In the genomic region with DNA sequence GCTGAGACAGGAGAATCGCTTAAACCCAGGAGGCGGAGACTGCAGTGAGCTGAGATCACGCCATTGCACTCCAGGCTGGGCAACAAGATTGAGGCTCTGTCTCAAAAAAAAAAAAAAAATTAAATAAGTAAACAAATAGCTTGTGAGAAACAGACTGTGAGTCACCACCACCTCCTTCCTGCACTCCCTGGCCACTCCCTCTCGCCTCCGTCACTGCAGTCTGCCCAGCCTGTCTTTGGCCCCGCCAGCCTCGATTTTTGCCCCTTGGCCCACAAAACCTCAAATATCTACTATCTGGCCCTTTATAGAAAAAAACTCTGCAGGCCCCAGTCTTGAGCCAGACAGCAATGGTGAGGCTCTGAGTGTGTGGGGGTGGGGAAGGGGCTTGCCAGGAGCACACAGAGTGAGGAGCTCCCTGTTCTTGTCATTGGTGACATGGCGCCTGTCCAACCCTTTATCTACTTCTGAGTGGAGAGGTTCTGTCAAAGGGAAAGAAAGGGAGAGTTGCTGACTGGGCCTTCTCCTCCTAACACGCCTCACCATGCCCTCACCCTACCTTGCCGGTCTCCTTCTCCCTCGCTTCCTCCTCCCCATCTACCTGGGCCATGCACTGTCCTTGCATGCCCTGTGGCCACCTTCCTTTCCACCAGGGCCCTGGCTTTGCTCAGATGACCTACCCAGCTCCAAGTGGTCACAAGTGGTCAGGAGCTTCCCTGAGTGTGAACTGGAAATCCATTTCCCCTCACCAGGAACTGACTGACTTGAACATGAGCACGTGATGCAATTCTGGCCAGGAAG, we compare ENCODE assay signal across 8 cellular contexts. TPM values are rescaled to one million over a fixed set of nuclear protein-coding genes. Genes with fewer than 3 reads are reported as not detected.
A peak's percentile ranks its signal among the peaks of the same experiment; 100 is the strongest.
DNase-seq lines count a peak whose midpoint lies in the region; ATAC-seq lines count a peak whose summit lies in the region.

No MANE protein-coding gene starts in this region.

- H3K4me2 ChIP-seq in GM23248 (ENCODE audit: unreplicated experiment), result peak overlapping the region; percentile 51

- no peaks in the 10 kb centered on the region for H4K20me1 ChIP-seq in GM23248 (ENCODE audit: insufficient read depth)

- 41 to 49% methylated on average over 12 of the region's 12 CpGs for WGBS in GM23248 (ENCODE audit: low coverage in 1 of 2, low lambda C conversion rate in 2 of 2, missing lambda C conversion rate in 2 of 2), 2 experiments

- H3K4me3 ChIP-seq in GM23248, result no peak overlapping the region

- H3F3A ChIP-seq in GM23248 (ENCODE audit: insufficient read depth), result no peaks in the 10 kb centered on the region

- no peaks in the 10 kb centered on the region for H3K9me2 ChIP-seq in GM23248 (ENCODE audit: insufficient read depth)

- peak; percentile 94 for DNase-seq in GM23248
- DNase-seq in SW480 (ENCODE audit: low spot score), result peak; percentile 80
- DNase-seq in non-pigmented ciliary epithelial cell (ENCODE audit: low read depth), result peak; percentile 72
- no peak for DNase-seq in NCI-H2227 (lab: John Stamatoyannopoulos, UW; ENCODE audit: unreplicated experiment)
- DNase-seq in epidermal melanocyte (ENCODE audit: insufficient read length, low spot score), result no peak
- no peak for DNase-seq in D341Med (ENCODE audit: low spot score)

- H3K36me3 ChIP-seq in GM23248 (ENCODE audit: low read depth), result 0 out of 2 replicates have a peak, but pooled peaks cover 4% of the 10 kb centered on the region

- in situ Hi-C loops in GM23248 (cut with MboI), result no loop called here

- H2AFZ ChIP-seq in GM23248, result no peak overlapping the region

- no peaks in the 10 kb centered on the region for H3K9me3 ChIP-seq in GM23248 (ENCODE audit: low read depth)

- H3K27ac ChIP-seq in GM23248, result no peak overlapping the region

- ATAC-seq in esophagus mucosa (peak; percentile 80), HG02623 (IDR thresholded peaks at IDR 0.05; ENCODE audit: unreplicated experiment) (no peak)

- no peak overlapping the region for H3K9ac ChIP-seq in GM23248

- no peaks in the 10 kb centered on the region for H3K27me3 ChIP-seq in GM23248 (replicated peaks; ENCODE audit: insufficient read depth)

- H3K4me1 ChIP-seq in GM23248 (ENCODE audit: insufficient read depth), result peaks cover 3% of the 10 kb centered on the region; the same call in 1 of the 2 replicates

- H3K79me2 ChIP-seq in GM23248 (ENCODE audit: insufficient read depth), result no peaks in the 10 kb centered on the region

RNA-seq across cellular contexts. Expression of a gene that starts 22.1 kb away (rescaled TPM):
- total RNA-seq in GM23248 (2014; rRNA removed; shearing (Covaris generic)), result 82.7 and 129 TPM in 2 replicates
- 98.8 and 106 TPM in 2 replicates for polyA plus RNA-seq in GM23248 (2016; fragmentation: Nextera tagmentation; extraction: Ambion mirVana)
- total RNA-seq in esophagus mucosa, result 27.4 TPM

Comparison
In these comparisons a context has a peak if more than half of its experiments do, and no peak if none do; other contexts are left out.
1. DNase-seq: peak in GM23248 (single experiment), SW480 (single experiment) and non-pigmented ciliary epithelial cell (single experiment); none in NCI-H2227 (single experiment), epidermal melanocyte (single experiment) and D341Med (single experiment).